In genomic region chr17:17750881-17751280, GRCh38 we compare ENCODE assay signal across 8 cellular contexts.
A peak's percentile ranks its signal among the peaks of the same experiment; 100 is the strongest.
DNase-seq lines count a peak whose midpoint lies in the region; ATAC-seq and TF ChIP-seq lines count a peak whose summit lies in the region.

No MANE protein-coding gene starts in this region.

- H3K4me1 ChIP-seq in BLaER1 (peaks cover 98% of the 10 kb centered on the region), hepatocyte (ENCODE audit: insufficient read depth) (peaks cover 19% of the 10 kb centered on the region), thyroid gland (peaks cover 38 to 54% of the 10 kb centered on the region in 2 donors)

- TF ChIP-seq CTCF in hepatocyte (IDR thresholded peaks at IDR 0.05; ENCODE audit: poor library complexity), result no peak
- no peak for TF ChIP-seq CTCF in thyroid gland (IDR thresholded peaks at IDR 0.05)

- H3K9me2 ChIP-seq in hepatocyte (replicated peaks; ENCODE audit: insufficient read depth), result no peaks in the 10 kb centered on the region

- peak; percentile 21 for ATAC-seq in GM21529 (IDR thresholded peaks at IDR 0.05; ENCODE audit: unreplicated experiment)
- ATAC-seq in HG03432 (IDR thresholded peaks at IDR 0.05; ENCODE audit: unreplicated experiment), result no peak
- ATAC-seq in GM21515 (IDR thresholded peaks at IDR 0.05; ENCODE audit: unreplicated experiment), result no peak

- peaks cover 5% of the 10 kb centered on the region; the same call in 1 of the 2 replicates for H3K36me3 ChIP-seq in BLaER1
- no peaks in the 10 kb centered on the region for H3K36me3 ChIP-seq in hepatocyte (replicated peaks; ENCODE audit: insufficient read depth, low read depth)
- H3K36me3 ChIP-seq in thyroid gland, result no peaks in the 10 kb centered on the region

- intact Hi-C loops in thyroid gland (cut with DNase I), result no loop called here

- H3K27me3 ChIP-seq in BLaER1 (no peaks in the 10 kb centered on the region), hepatocyte (no peaks in the 10 kb centered on the region), thyroid gland (no peaks in the 10 kb centered on the region)

- H3K9ac ChIP-seq in BLaER1, result peak overlapping the region; percentile 70

- H4K20me1 ChIP-seq in BLaER1 (peaks cover 18% of the 10 kb centered on the region), hepatocyte (ENCODE audit: insufficient read depth, poor library complexity, severe bottlenecking) (peaks cover 30% of the 10 kb centered on the region)

- no peak for TF ChIP-seq POLR2A in thyroid gland (IDR thresholded peaks at IDR 0.05)

- no peaks in the 10 kb centered on the region for H3K9me3 ChIP-seq in BLaER1
- no peaks in the 10 kb centered on the region for H3K9me3 ChIP-seq in hepatocyte (ENCODE audit: low read depth)
- H3K9me3 ChIP-seq in thyroid gland, result no peaks in the 10 kb centered on the region

- H3K4me3 ChIP-seq in BLaER1 (peak overlapping the region; percentile 52), hepatocyte (no peak overlapping the region), thyroid gland (replicated peaks in 1 of 3) (no peak overlapping the region)

- H3K4me2 ChIP-seq in BLaER1 (peak overlapping the region; percentile 97), hepatocyte (no peak overlapping the region)

- peak; percentile 68 for DNase-seq in UCSD-AML1 (lab: John Stamatoyannopoulos, UW; ENCODE audit: unreplicated experiment)
- DNase-seq in hepatocyte (ENCODE audit: low spot score), result no peak
- DNase-seq in thyroid gland, result no peak
- no peak for DNase-seq in NCI-H146 treated with DMSO at 0.1 percent for 48 hours (lab: John Stamatoyannopoulos, UW; ENCODE audit: unreplicated experiment)

- 84% methylated on average over 8 of the region's 8 CpGs for WGBS in hepatocyte (ENCODE audit: low lambda C conversion rate, missing lambda C conversion rate)
- WGBS in thyroid gland, 2 donors, result 58 to 71% methylated on average over 7 of the region's 8 CpGs

- H2AFZ ChIP-seq in hepatocyte, result no peak overlapping the region

- peaks cover 90% of the 10 kb centered on the region for H3K79me2 ChIP-seq in hepatocyte

- H3K27ac ChIP-seq in BLaER1 (peak overlapping the region; percentile 92), hepatocyte (peak overlapping the region; percentile 69), thyroid gland (peak overlapping the region; percentile 81 to 87 (median 87))
